In genomic region chr16:14628806-14629611, GRCh38 we compare ENCODE assay signal across 8 cellular contexts. TPM values are rescaled to one million over a fixed set of nuclear protein-coding genes. Genes with fewer than 3 reads are reported as not detected.
A peak's percentile ranks its signal among the peaks of the same experiment; 100 is the strongest.
DNase-seq lines count a peak whose midpoint lies in the region; ATAC-seq and TF ChIP-seq lines count a peak whose summit lies in the region.

No MANE protein-coding gene starts in this region.

- peak overlapping the region; percentile 74 to 94 (median 91) for H3K4me3 ChIP-seq in heart left ventricle
- peak overlapping the region; percentile 87 for H3K4me3 ChIP-seq in kidney epithelial cell (ENCODE audit: low read depth, low read length)
- H3K4me3 ChIP-seq in testis = peak overlapping the region; percentile 91 to 95

- H3K4me1 Mint-ChIP-seq in activated T-helper 2 cell treated with anti-CD3 and anti-CD28 coated beads, Interferon-gamma antibody, Interleukin-2, Interleukin-4, amounts not matched to agents 10 μg/mL and 5 μg/mL and 100 μg/mL, durations not matched to agents 14 hours and 24 hours and 36 hours (ENCODE audit: low read depth) = peaks cover 23% of the 10 kb centered on the region

- peak overlapping the region; percentile 93 for H3K27ac Mint-ChIP-seq in activated T-helper 2 cell treated with anti-CD3 and anti-CD28 coated beads, Interferon-gamma antibody, Interleukin-2, Interleukin-4, amounts not matched to agents 10 μg/mL and 5 μg/mL and 100 μg/mL, durations not matched to agents 14 hours and 24 hours and 36 hours

- H3K27me3 ChIP-seq in heart left ventricle = no peaks in the 10 kb centered on the region
- H3K27me3 ChIP-seq in kidney epithelial cell (ENCODE audit: control insufficient read depth, insufficient read depth, low read length) = no peaks in the 10 kb centered on the region
- H3K27me3 ChIP-seq in testis = no peaks in the 10 kb centered on the region

- ATAC-seq in heart left ventricle (no peak), HG02973 (IDR thresholded peaks at IDR 0.05; ENCODE audit: unreplicated experiment) (no peak)

- H3K36me3 ChIP-seq in heart left ventricle (peaks cover 0 to 49% (median 45%) of the 10 kb centered on the region in 9 donors), kidney epithelial cell (ENCODE audit: control insufficient read depth, insufficient read depth, low read length) (no peaks in the 10 kb centered on the region), testis (ENCODE audit: low read depth, missing control alignments) (no peaks in the 10 kb centered on the region)

- no peaks in the 10 kb centered on the region for H3K27me3 Mint-ChIP-seq in activated T-helper 2 cell treated with anti-CD3 and anti-CD28 coated beads, Interferon-gamma antibody, Interleukin-2, Interleukin-4, amounts not matched to agents 10 μg/mL and 5 μg/mL and 100 μg/mL, durations not matched to agents 14 hours and 24 hours and 36 hours (ENCODE audit: low read depth)

- 55 to 66% (median 58%) methylated on average over 12 of the region's 12 CpGs for WGBS in heart left ventricle, 4 donors
- WGBS in testis, 2 donors = 33 to 49% methylated on average over 12 of the region's 12 CpGs

- H3K9me3 Mint-ChIP-seq in activated T-helper 2 cell treated with anti-CD3 and anti-CD28 coated beads, Interferon-gamma antibody, Interleukin-2, Interleukin-4, amounts not matched to agents 10 μg/mL and 5 μg/mL and 100 μg/mL, durations not matched to agents 14 hours and 24 hours and 36 hours = no peaks in the 10 kb centered on the region

- H3K27ac ChIP-seq in heart left ventricle (peak overlapping the region in 11 of 12 donors; percentile 77 to 97 (median 92)), testis (peak overlapping the region; percentile 85 to 88)

- no peak for TF ChIP-seq CTCF in heart left ventricle (IDR thresholded peaks at IDR 0.05)
- no peak for TF ChIP-seq CTCF in kidney epithelial cell (IDR thresholded peaks at IDR 0.05; ENCODE audit: insufficient read depth, low read length, poor library complexity, severe bottlenecking)
- TF ChIP-seq CTCF in testis (IDR thresholded peaks at IDR 0.05) = no peak

- TF ChIP-seq POLR2A in heart left ventricle (IDR thresholded peaks at IDR 0.05) (no peak), testis (IDR thresholded peaks at IDR 0.05) (no peak)

- peaks cover under 1 to 36% (median 21%) of the 10 kb centered on the region in 12 donors for H3K4me1 ChIP-seq in heart left ventricle
- peaks cover 7% of the 10 kb centered on the region for H3K4me1 ChIP-seq in testis

- no peak for DNase-seq in heart left ventricle
- DNase-seq in cardiac septum (ENCODE audit: low spot score) = no peak
- DNase-seq in activated T-helper 2 cell treated with anti-CD3 and anti-CD28 coated beads, Interferon-gamma antibody, Interleukin-2, Interleukin-4, amounts not matched to agents 10 μg/mL and 5 μg/mL and 100 μg/mL, durations not matched to agents 14 hours and 24 hours and 36 hours (ENCODE audit: low spot score) = no peak
- DNase-seq in kidney epithelial cell (ENCODE audit: low read depth) = no peak
- DNase-seq in testis = no peak
- DNase-seq in NCI-H2107 (lab: John Stamatoyannopoulos, UW) = no peak
- DNase-seq in NCI-H1436 treated with DMSO at 0.1 percent for 48 hours (lab: John Stamatoyannopoulos, UW) = no peak

- intact Hi-C loops in heart left ventricle (cut with DNase I) = loop anchor here in 1 of 10 donors (10.0 kb wide), 1 partner anchor 64 kb away; no protein-coding TSS in a partner anchor
- intact Hi-C loops in cardiac septum (cut with DNase I) = loop anchor here (5.0 kb wide), 1 partner anchor 707 kb away; the partner anchor contains the start of gene ERCC4
- intact Hi-C loops in activated T-helper 2 cell treated with anti-CD3 and anti-CD28 coated beads, Interferon-gamma antibody, Interleukin-2, Interleukin-4, amounts not matched to agents 10 μg/mL and 5 μg/mL and 100 μg/mL, durations not matched to agents 14 hours and 24 hours and 36 hours (cut with micrococcal nuclease) = no loop called here
- intact Hi-C loops in testis (cut with DNase I; ENCODE audit: low total_unique reads) = no loop called here

- peaks cover 55% of the 10 kb centered on the region for H3K36me3 Mint-ChIP-seq in activated T-helper 2 cell treated with anti-CD3 and anti-CD28 coated beads, Interferon-gamma antibody, Interleukin-2, Interleukin-4, amounts not matched to agents 10 μg/mL and 5 μg/mL and 100 μg/mL, durations not matched to agents 14 hours and 24 hours and 36 hours (ENCODE audit: low read depth)

- peak overlapping the region; percentile 98 for H3K4me3 Mint-ChIP-seq in activated T-helper 2 cell treated with anti-CD3 and anti-CD28 coated beads, Interferon-gamma antibody, Interleukin-2, Interleukin-4, amounts not matched to agents 10 μg/mL and 5 μg/mL and 100 μg/mL, durations not matched to agents 14 hours and 24 hours and 36 hours (ENCODE audit: low read depth)

- H3K9me3 ChIP-seq in heart left ventricle (no peaks in the 10 kb centered on the region), testis (no peaks in the 10 kb centered on the region)

RNA-seq across cellular contexts. Expression of gene PARN, which starts 1.1 kb away (rescaled TPM):
- total RNA-seq in heart left ventricle (10 to 100 TPM; 16.3 to 25.9 (median 20.3) TPM), cardiac septum (20.3 TPM), kidney epithelial cell (25.5 and 28.0 TPM in 2 replicates), testis (10 to 100 TPM; 47.6 to 67.2 TPM)
- polyA plus RNA-seq in heart left ventricle (10 to 100 TPM in 1 of 2 donors, 1 to 10 TPM in 1; 7.7 to 16.7 TPM), testis (ENCODE audit: insufficient read depth, low read depth, low replicate concordance) (43.5 TPM)
- total RNA-seq in activated T-helper 2 cell treated with anti-CD3 and anti-CD28 coated beads, Interferon-gamma antibody, Interleukin-2, Interleukin-4, amounts not matched to agents 10 μg/mL and 5 μg/mL and 100 μg/mL, durations not matched to agents 14 hours and 24 hours and 36 hours = 52.8 and 56.6 TPM in 2 replicates

RNA-seq across cellular contexts. Expression of gene BFAR, which starts 3.7 kb away (rescaled TPM):
- total RNA-seq in heart left ventricle (10 to 100 TPM; 30.0 to 47.9 (median 37.2) TPM), cardiac septum (34.2 TPM), kidney epithelial cell (102 and 111 TPM in 2 replicates), testis (10 to 100 TPM; 49.2 to 63.4 TPM)
- polyA plus RNA-seq in heart left ventricle (10 to 100 TPM; 21.5 to 52.6 TPM), testis (ENCODE audit: insufficient read depth, low read depth, low replicate concordance) (41.7 TPM)
- 54.8 and 55.7 TPM in 2 replicates for total RNA-seq in activated T-helper 2 cell treated with anti-CD3 and anti-CD28 coated beads, Interferon-gamma antibody, Interleukin-2, Interleukin-4, amounts not matched to agents 10 μg/mL and 5 μg/mL and 100 μg/mL, durations not matched to agents 14 hours and 24 hours and 36 hours
